ENCODE assay signal across 1 cellular context in the genomic region with DNA sequence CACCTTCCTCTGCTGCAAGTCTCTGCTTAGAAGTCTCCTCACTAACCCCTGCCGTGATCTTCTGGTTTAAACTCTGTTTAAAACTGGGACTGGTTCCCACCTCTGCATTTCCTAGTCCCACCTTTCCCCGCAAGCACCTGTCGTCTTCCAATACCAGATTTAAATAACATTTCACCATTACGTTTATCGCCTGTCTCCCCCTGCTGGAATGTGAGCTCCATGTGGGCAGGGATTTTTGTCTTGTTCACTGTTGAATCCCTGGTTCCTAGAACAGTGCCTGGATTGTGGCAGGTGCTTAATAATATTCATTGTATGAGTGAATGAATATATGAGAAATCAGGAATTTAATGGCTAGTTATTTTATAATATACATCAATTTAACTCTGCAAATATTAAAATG.
TF ChIP-seq lines count a peak whose summit lies in the region.

No MANE protein-coding gene starts in this region.

TF ChIP-seq in GM23338, 12 proteins besides CTCF, POLR2A, EP300 and RAD21:
- TF ChIP-seq, protein P1, sequence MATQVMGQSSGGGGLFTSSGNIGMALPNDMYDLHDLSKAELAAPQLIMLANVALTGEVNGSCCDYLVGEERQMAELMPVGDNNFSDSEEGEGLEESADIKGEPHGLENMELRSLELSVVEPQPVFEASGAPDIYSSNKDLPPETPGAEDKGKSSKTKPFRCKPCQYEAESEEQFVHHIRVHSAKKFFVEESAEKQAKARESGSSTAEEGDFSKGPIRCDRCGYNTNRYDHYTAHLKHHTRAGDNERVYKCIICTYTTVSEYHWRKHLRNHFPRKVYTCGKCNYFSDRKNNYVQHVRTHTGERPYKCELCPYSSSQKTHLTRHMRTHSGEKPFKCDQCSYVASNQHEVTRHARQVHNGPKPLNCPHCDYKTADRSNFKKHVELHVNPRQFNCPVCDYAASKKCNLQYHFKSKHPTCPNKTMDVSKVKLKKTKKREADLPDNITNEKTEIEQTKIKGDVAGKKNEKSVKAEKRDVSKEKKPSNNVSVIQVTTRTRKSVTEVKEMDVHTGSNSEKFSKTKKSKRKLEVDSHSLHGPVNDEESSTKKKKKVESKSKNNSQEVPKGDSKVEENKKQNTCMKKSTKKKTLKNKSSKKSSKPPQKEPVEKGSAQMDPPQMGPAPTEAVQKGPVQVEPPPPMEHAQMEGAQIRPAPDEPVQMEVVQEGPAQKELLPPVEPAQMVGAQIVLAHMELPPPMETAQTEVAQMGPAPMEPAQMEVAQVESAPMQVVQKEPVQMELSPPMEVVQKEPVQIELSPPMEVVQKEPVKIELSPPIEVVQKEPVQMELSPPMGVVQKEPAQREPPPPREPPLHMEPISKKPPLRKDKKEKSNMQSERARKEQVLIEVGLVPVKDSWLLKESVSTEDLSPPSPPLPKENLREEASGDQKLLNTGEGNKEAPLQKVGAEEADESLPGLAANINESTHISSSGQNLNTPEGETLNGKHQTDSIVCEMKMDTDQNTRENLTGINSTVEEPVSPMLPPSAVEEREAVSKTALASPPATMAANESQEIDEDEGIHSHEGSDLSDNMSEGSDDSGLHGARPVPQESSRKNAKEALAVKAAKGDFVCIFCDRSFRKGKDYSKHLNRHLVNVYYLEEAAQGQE (IDR thresholded peaks at IDR 0.05; ENCODE audit: unreplicated experiment), result no peak
- no peak for TF ChIP-seq CREB1 (CRISPR knock-in tag; IDR thresholded peaks at IDR 0.05; ENCODE audit: low read depth)
- TF ChIP-seq EZH2phosphoT487 (IDR thresholded peaks at IDR 0.05; ENCODE audit: unreplicated experiment), result no peak
- no peak for TF ChIP-seq ZNF331 (CRISPR knock-in tag; IDR thresholded peaks at IDR 0.05; ENCODE audit: low read depth)
- no peak for TF ChIP-seq EZH2 (IDR thresholded peaks at IDR 0.05; ENCODE audit: low read depth, unreplicated experiment)
- TF ChIP-seq, protein P2, sequence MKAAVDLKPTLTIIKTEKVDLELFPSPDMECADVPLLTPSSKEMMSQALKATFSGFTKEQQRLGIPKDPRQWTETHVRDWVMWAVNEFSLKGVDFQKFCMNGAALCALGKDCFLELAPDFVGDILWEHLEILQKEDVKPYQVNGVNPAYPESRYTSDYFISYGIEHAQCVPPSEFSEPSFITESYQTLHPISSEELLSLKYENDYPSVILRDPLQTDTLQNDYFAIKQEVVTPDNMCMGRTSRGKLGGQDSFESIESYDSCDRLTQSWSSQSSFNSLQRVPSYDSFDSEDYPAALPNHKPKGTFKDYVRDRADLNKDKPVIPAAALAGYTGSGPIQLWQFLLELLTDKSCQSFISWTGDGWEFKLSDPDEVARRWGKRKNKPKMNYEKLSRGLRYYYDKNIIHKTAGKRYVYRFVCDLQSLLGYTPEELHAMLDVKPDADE (IDR thresholded peaks at IDR 0.05), result no peak
- TF ChIP-seq, protein P3, sequence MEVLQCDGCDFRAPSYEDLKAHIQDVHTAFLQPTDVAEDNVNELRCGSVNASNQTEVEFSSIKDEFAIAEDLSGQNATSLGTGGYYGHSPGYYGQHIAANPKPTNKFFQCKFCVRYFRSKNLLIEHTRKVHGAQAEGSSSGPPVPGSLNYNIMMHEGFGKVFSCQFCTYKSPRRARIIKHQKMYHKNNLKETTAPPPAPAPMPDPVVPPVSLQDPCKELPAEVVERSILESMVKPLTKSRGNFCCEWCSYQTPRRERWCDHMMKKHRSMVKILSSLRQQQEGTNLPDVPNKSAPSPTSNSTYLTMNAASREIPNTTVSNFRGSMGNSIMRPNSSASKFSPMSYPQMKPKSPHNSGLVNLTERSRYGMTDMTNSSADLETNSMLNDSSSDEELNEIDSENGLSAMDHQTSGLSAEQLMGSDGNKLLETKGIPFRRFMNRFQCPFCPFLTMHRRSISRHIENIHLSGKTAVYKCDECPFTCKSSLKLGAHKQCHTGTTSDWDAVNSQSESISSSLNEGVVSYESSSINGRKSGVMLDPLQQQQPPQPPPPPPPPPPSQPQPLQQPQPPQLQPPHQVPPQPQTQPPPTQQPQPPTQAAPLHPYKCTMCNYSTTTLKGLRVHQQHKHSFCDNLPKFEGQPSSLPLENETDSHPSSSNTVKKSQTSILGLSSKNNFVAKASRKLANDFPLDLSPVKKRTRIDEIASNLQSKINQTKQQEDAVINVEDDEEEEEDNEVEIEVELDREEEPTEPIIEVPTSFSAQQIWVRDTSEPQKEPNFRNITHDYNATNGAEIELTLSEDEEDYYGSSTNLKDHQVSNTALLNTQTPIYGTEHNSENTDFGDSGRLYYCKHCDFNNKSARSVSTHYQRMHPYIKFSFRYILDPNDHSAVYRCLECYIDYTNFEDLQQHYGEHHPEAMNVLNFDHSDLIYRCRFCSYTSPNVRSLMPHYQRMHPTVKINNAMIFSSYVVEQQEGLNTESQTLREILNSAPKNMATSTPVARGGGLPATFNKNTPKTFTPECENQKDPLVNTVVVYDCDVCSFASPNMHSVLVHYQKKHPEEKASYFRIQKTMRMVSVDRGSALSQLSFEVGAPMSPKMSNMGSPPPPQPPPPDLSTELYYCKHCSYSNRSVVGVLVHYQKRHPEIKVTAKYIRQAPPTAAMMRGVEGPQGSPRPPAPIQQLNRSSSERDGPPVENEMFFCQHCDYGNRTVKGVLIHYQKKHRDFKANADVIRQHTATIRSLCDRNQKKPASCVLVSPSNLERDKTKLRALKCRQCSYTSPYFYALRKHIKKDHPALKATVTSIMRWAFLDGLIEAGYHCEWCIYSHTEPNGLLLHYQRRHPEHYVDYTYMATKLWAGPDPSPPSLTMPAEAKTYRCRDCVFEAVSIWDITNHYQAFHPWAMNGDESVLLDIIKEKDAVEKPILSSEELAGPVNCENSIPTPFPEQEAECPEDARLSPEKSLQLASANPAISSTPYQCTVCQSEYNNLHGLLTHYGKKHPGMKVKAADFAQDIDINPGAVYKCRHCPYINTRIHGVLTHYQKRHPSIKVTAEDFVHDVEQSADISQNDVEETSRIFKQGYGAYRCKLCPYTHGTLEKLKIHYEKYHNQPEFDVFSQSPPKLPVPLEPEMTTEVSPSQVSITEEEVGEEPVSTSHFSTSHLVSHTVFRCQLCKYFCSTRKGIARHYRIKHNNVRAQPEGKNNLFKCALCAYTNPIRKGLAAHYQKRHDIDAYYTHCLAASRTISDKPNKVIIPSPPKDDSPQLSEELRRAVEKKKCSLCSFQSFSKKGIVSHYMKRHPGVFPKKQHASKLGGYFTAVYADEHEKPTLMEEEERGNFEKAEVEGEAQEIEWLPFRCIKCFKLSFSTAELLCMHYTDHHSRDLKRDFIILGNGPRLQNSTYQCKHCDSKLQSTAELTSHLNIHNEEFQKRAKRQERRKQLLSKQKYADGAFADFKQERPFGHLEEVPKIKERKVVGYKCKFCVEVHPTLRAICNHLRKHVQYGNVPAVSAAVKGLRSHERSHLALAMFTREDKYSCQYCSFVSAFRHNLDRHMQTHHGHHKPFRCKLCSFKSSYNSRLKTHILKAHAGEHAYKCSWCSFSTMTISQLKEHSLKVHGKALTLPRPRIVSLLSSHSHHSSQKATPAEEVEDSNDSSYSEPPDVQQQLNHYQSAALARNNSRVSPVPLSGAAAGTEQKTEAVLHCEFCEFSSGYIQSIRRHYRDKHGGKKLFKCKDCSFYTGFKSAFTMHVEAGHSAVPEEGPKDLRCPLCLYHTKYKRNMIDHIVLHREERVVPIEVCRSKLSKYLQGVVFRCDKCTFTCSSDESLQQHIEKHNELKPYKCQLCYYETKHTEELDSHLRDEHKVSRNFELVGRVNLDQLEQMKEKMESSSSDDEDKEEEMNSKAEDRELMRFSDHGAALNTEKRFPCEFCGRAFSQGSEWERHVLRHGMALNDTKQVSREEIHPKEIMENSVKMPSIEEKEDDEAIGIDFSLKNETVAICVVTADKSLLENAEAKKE (CRISPR knock-in tag; IDR thresholded peaks at IDR 0.05), result no peak
- TF ChIP-seq ZNF114 (CRISPR knock-in tag; IDR thresholded peaks at IDR 0.05), result no peak
- no peak for TF ChIP-seq STAT1 (IDR thresholded peaks at IDR 0.05; ENCODE audit: unreplicated experiment)
- no peak for TF ChIP-seq POLR2AphosphoS5 (IDR thresholded peaks at IDR 0.05; ENCODE audit: low read depth)
- TF ChIP-seq NANOG (IDR thresholded peaks at IDR 0.05; ENCODE audit: borderline replicate concordance), result no peak
- TF ChIP-seq JUNB (IDR thresholded peaks at IDR 0.05; ENCODE audit: unreplicated experiment), result no peak
